ENCODE assay signal across 30 cellular contexts in genomic region chr2:28532399-28532798, GRCh38.
"Had no signal": no experiment of that assay in that cellular context is flagged by ENCODE, and none has a peak within 500 bp of the region (broad histone marks: within the 10 kb centered on the region; RNA-seq: fewer than 3 reads in every experiment).

No MANE protein-coding gene starts in this region.

- H3K9me3 Mint-ChIP-seq: mesothelial cell of epicardium; natural killer cell treated with Interleukin-12 subunit alpha and Interleukin-12 subunit beta and Interleukin-15 and Interleukin-18, amount 100 ng/mL, for 72 hours; neural crest cell; stimulated activated naive B cell treated with anti-CD40 and anti-IgM and Interleukin-4, amounts not matched to agents 10 μg/mL and 1 μg/mL and 100 μg/mL, for 72 hours had no signal

- H3K4me3 Mint-ChIP-seq: mesothelial cell of epicardium; naive thymus-derived CD4-positive, alpha-beta T cell; natural killer cell treated with Interleukin-12 subunit alpha and Interleukin-12 subunit beta and Interleukin-15 and Interleukin-18, amount 100 ng/mL, for 72 hours; neural crest cell; stimulated activated naive B cell treated with anti-CD40 and anti-IgM and Interleukin-4, amounts not matched to agents 10 μg/mL and 1 μg/mL and 100 μg/mL, for 72 hours had no signal

- H3K27ac ChIP-seq: hepatocyte, left ventricle myocardium inferior, pancreas, prostate gland, skin epidermis, stomach, testis, thyroid gland, transverse colon, upper lobe of left lung, vagina had no signal

- DNase-seq: kidney glomerular epithelial cell; left ventricle myocardium inferior; mesendoderm; naive thymus-derived CD4-positive, alpha-beta T cell; nucleus accumbens; pancreas; posterior cingulate gyrus; retina; right cardiac atrium; stimulated activated CD4-positive, alpha-beta T cell treated with anti-CD3 and anti-CD28 coated beads, Interleukin-12 subunit alpha, Interleukin-12 subunit beta, amount 100 ng/mL, for 4 hours; stimulated activated CD4-positive, alpha-beta T cell treated with anti-CD3 and anti-CD28 coated beads, Interleukin-15, amount 100 ng/mL, for 24 hours; stimulated activated CD4-positive, alpha-beta T cell treated with anti-CD3 and anti-CD28 coated beads, Interleukin-2, amount 100 ng/mL, for 24 hours; stimulated activated CD4-positive, alpha-beta T cell treated with anti-CD3 and anti-CD28 coated beads, Interleukin-4, amount 100 ng/mL, for 1 hour; stimulated activated naive B cell treated with anti-CD40 and anti-IgM and Interleukin-4, amounts not matched to agents 10 μg/mL and 1 μg/mL and 100 μg/mL, for 72 hours; stimulated activated naive CD8-positive, alpha-beta T cell treated with anti-CD3 and anti-CD28 coated beads, Interleukin-15, Interleukin-2, amounts not matched to agents 100 U/mL and 50 U/mL, for 24 hours; stomach; testis; thyroid gland; transverse colon; upper lobe of left lung had no signal

- H3K27ac Mint-ChIP-seq: mesothelial cell of epicardium; naive thymus-derived CD4-positive, alpha-beta T cell; natural killer cell treated with Interleukin-12 subunit alpha and Interleukin-12 subunit beta and Interleukin-15 and Interleukin-18, amount 100 ng/mL, for 72 hours; stimulated activated naive B cell treated with anti-CD40 and anti-IgM and Interleukin-4, amounts not matched to agents 10 μg/mL and 1 μg/mL and 100 μg/mL, for 72 hours had no signal

- H2AFZ ChIP-seq: hepatocyte had no signal

- H3K4me2 ChIP-seq: hepatocyte had no signal

- H3K79me2 ChIP-seq: hepatocyte had no signal

- H3K4me1 ChIP-seq: pancreas, prostate gland, stomach, testis, thyroid gland, transverse colon, upper lobe of left lung, vagina had no signal

- H3K9me3 ChIP-seq: left ventricle myocardium inferior, pancreas, prostate gland, stomach, testis, thyroid gland, transverse colon, upper lobe of left lung, vagina had no signal

- H3K4me1 Mint-ChIP-seq: naive thymus-derived CD4-positive, alpha-beta T cell; stimulated activated naive B cell treated with anti-CD40 and anti-IgM and Interleukin-4, amounts not matched to agents 10 μg/mL and 1 μg/mL and 100 μg/mL, for 72 hours had no signal

- H3K36me3 Mint-ChIP-seq: mesothelial cell of epicardium; naive thymus-derived CD4-positive, alpha-beta T cell; natural killer cell treated with Interleukin-12 subunit alpha and Interleukin-12 subunit beta and Interleukin-15 and Interleukin-18, amount 100 ng/mL, for 72 hours; stimulated activated naive B cell treated with anti-CD40 and anti-IgM and Interleukin-4, amounts not matched to agents 10 μg/mL and 1 μg/mL and 100 μg/mL, for 72 hours had no signal

- H3K36me3 ChIP-seq: left ventricle myocardium inferior, pancreas, prostate gland, stomach, thyroid gland, transverse colon, upper lobe of left lung, vagina had no signal

- FAIRE-seq: keratinocyte, pancreas had no signal

- H3K27me3 ChIP-seq: hepatocyte, pancreas, testis, thyroid gland, transverse colon, upper lobe of left lung, vagina had no signal

- ATAC-seq: naive thymus-derived CD4-positive, alpha-beta T cell; natural killer cell treated with Interleukin-12 subunit alpha and Interleukin-12 subunit beta and Interleukin-15 and Interleukin-18, amount 100 ng/mL, for 72 hours; pancreas; right cardiac atrium; sciatic nerve; stimulated activated naive B cell treated with anti-CD40 and anti-IgM and Interleukin-4, amounts not matched to agents 10 μg/mL and 1 μg/mL and 100 μg/mL, for 72 hours; stimulated activated naive CD8-positive, alpha-beta T cell treated with anti-CD3 and anti-CD28 coated beads, Interleukin-15, Interleukin-2, amounts not matched to agents 100 U/mL and 50 U/mL, for 24 hours had no signal

- H3K4me3 ChIP-seq: hepatocyte, left ventricle myocardium inferior, lung, pancreas, prostate gland, skin epidermis, stomach, testis, thyroid gland, transverse colon, upper lobe of left lung, vagina had no signal
